ENCODE assay signal across 8 cellular contexts in the genomic region with DNA sequence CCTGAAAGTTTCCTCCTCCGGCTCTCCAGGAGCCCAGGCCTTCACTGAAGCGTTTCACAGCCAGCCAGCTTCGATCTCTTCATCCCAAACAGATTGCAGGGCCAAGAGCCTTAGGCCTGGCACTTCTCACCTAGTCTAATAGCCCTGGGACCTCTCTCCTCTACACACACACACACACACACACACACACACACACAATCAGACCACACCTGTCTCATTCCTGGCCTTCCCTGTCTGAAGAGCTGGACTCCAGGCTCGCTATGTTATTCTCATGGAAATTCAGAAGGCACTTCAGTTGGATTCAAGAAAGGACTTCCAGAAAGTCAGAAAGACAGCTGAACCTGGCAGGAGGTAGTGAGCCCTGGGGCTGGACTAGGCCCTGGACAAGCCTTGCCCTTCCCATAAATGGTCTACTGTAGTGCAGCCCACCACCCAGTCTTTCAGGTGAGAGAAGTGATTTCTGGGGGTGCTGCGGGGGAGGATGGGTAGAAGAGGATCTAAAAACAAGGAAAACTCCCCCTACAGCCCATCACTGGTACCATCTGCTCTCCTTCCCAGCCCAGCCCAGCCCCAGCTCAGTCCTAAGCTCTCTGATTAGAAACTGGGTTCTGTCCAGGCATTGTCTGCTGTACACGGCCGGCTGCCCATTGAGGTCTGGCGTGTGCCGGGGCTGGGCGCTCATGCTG. TPM values are rescaled to one million over a fixed set of nuclear protein-coding genes. Genes with fewer than 3 reads are reported as not detected.
DNase-seq lines count a peak whose midpoint lies in the region; ATAC-seq and TF ChIP-seq lines count a peak whose summit lies in the region.

No MANE protein-coding gene starts in this region.

- POLR2A ChIA-PET in activated CD4-positive, alpha-beta memory T cell treated with anti-CD3 and anti-CD28 coated beads, Interleukin-2, amount 10 ng/mL, durations not matched to agents 7 days and 5 days (lab: Charles Lee): interaction anchor here (0.7 to 12.9 kb wide), 19 partner anchors 8 to 350 kb away, joined by 3 to 178 read pairs (median 4); a partner anchor contains a TSS

- H3K27me3 ChIP-seq in sigmoid colon: peaks cover 0 to 31% (median 0%) of the 10 kb centered on the region in 3 donors
- H3K27me3 ChIP-seq in right atrium auricular region: no peaks in the 10 kb centered on the region

- DNase-seq in DMS79 (lab: John Stamatoyannopoulos, UW): peak; percentile 26
- peak; percentile 44 for DNase-seq in KBM-7
- DNase-seq in activated CD4-positive, alpha-beta memory T cell treated with anti-CD3 and anti-CD28 coated beads, Interleukin-2, amount 10 ng/mL, durations not matched to agents 7 days and 5 days: peak; percentile 64
- peak; percentile 48 for DNase-seq in glomerular visceral epithelial cell (ENCODE audit: extremely low spot score)
- DNase-seq in stimulated activated effector memory CD8-positive, alpha-beta T cell treated with anti-CD3 and anti-CD28 coated beads, Interleukin-12 subunit alpha, Interleukin-12 subunit beta, amount 100 ng/mL, for 72 hours (ENCODE audit: low spot score in 2 of 2): peak in 1 of 2 donors; percentile 65
- no peak for DNase-seq in sigmoid colon
- DNase-seq in right atrium auricular region (ENCODE audit: low spot score): no peak

- H3K27me3 Mint-ChIP-seq in activated CD4-positive, alpha-beta memory T cell treated with anti-CD3 and anti-CD28 coated beads, Interleukin-2, amount 10 ng/mL, durations not matched to agents 7 days and 5 days: no peaks in the 10 kb centered on the region

- peaks cover 0 to 23% (median 17%) of the 10 kb centered on the region in 4 donors for H3K4me1 ChIP-seq in sigmoid colon
- H3K4me1 ChIP-seq in right atrium auricular region: peaks cover 4 to 41% of the 10 kb centered on the region in 2 donors

- no peak for ATAC-seq in stimulated activated effector memory CD8-positive, alpha-beta T cell treated with anti-CD3 and anti-CD28 coated beads, Interleukin-12 subunit alpha, Interleukin-12 subunit beta, amount 100 ng/mL, for 72 hours
- no peak for ATAC-seq in GM21360 (IDR thresholded peaks at IDR 0.05; ENCODE audit: unreplicated experiment)

- H3K27ac Mint-ChIP-seq in activated CD4-positive, alpha-beta memory T cell treated with anti-CD3 and anti-CD28 coated beads, Interleukin-2, amount 10 ng/mL, durations not matched to agents 7 days and 5 days: peak overlapping the region; percentile 99
- no peak overlapping the region for H3K27ac Mint-ChIP-seq in stimulated activated effector memory CD8-positive, alpha-beta T cell treated with anti-CD3 and anti-CD28 coated beads, Interleukin-12 subunit alpha, Interleukin-12 subunit beta, amount 100 ng/mL, for 72 hours

- WGBS in sigmoid colon, 2 donors: 76 to 82% methylated on average over 10 of the region's 10 CpGs

- CTCF ChIA-PET in activated CD4-positive, alpha-beta memory T cell treated with anti-CD3 and anti-CD28 coated beads, Interleukin-2, amount 10 ng/mL, durations not matched to agents 7 days and 5 days (lab: Charles Lee): interaction anchor here (0.6 to 11.8 kb wide), 10 partner anchors 9 to 795 kb away, joined by 3 to 104 read pairs (median 6); no protein-coding TSS in a partner anchor

- peaks cover 59% of the 10 kb centered on the region for H3K36me3 Mint-ChIP-seq in activated CD4-positive, alpha-beta memory T cell treated with anti-CD3 and anti-CD28 coated beads, Interleukin-2, amount 10 ng/mL, durations not matched to agents 7 days and 5 days (ENCODE audit: low read depth)
- H3K36me3 Mint-ChIP-seq in stimulated activated effector memory CD8-positive, alpha-beta T cell treated with anti-CD3 and anti-CD28 coated beads, Interleukin-12 subunit alpha, Interleukin-12 subunit beta, amount 100 ng/mL, for 72 hours: peaks cover 35% of the 10 kb centered on the region

- no peak for TF ChIP-seq CTCF in sigmoid colon (IDR thresholded peaks at IDR 0.05)
- TF ChIP-seq CTCF in right atrium auricular region (IDR thresholded peaks at IDR 0.05): no peak

- no peaks in the 10 kb centered on the region for H3K9me3 Mint-ChIP-seq in activated CD4-positive, alpha-beta memory T cell treated with anti-CD3 and anti-CD28 coated beads, Interleukin-2, amount 10 ng/mL, durations not matched to agents 7 days and 5 days
- H3K9me3 Mint-ChIP-seq in stimulated activated effector memory CD8-positive, alpha-beta T cell treated with anti-CD3 and anti-CD28 coated beads, Interleukin-12 subunit alpha, Interleukin-12 subunit beta, amount 100 ng/mL, for 72 hours: no peaks in the 10 kb centered on the region

- no peak overlapping the region for H3K27ac ChIP-seq in sigmoid colon
- H3K27ac ChIP-seq in right atrium auricular region: no peak overlapping the region

- TF ChIP-seq POLR2A in sigmoid colon (IDR thresholded peaks at IDR 0.05): no peak

- intact Hi-C loops in sigmoid colon (cut with DNase I): no loop called here

- H3K4me1 Mint-ChIP-seq in activated CD4-positive, alpha-beta memory T cell treated with anti-CD3 and anti-CD28 coated beads, Interleukin-2, amount 10 ng/mL, durations not matched to agents 7 days and 5 days: peaks cover 74% of the 10 kb centered on the region
- H3K4me1 Mint-ChIP-seq in stimulated activated effector memory CD8-positive, alpha-beta T cell treated with anti-CD3 and anti-CD28 coated beads, Interleukin-12 subunit alpha, Interleukin-12 subunit beta, amount 100 ng/mL, for 72 hours: peaks cover 89% of the 10 kb centered on the region

- in situ Hi-C loops in KBM-7 (cut with MboI; ENCODE audit: low pct_unique_long_range_greater_than_20kb, low sequenced_read_pairs): no loop called here

- H3K36me3 ChIP-seq in sigmoid colon (no peaks in the 10 kb centered on the region), right atrium auricular region (no peaks in the 10 kb centered on the region)

- H3K4me3 ChIP-seq in sigmoid colon: no peak overlapping the region
- H3K4me3 ChIP-seq in right atrium auricular region: no peak overlapping the region

- no peak for TF ChIP-seq EP300 in sigmoid colon (IDR thresholded peaks at IDR 0.05)

- H3K9me3 ChIP-seq in sigmoid colon: no peaks in the 10 kb centered on the region
- no peaks in the 10 kb centered on the region for H3K9me3 ChIP-seq in right atrium auricular region

- H3K4me3 Mint-ChIP-seq in activated CD4-positive, alpha-beta memory T cell treated with anti-CD3 and anti-CD28 coated beads, Interleukin-2, amount 10 ng/mL, durations not matched to agents 7 days and 5 days: peak overlapping the region; percentile 96
- peak overlapping the region; percentile 99 for H3K4me3 Mint-ChIP-seq in stimulated activated effector memory CD8-positive, alpha-beta T cell treated with anti-CD3 and anti-CD28 coated beads, Interleukin-12 subunit alpha, Interleukin-12 subunit beta, amount 100 ng/mL, for 72 hours

RNA-seq across cellular contexts. Expression of a gene that starts 2.7 kb away (rescaled TPM):
- total RNA-seq in activated CD4-positive, alpha-beta memory T cell treated with anti-CD3 and anti-CD28 coated beads, Interleukin-2, amount 10 ng/mL, durations not matched to agents 7 days and 5 days: 100 to 1,000 TPM; 175 to 180 TPM
- total RNA-seq in sigmoid colon (under 1 TPM; 0.28 to 0.82 (median 0.76) TPM), right atrium auricular region (1 to 10 TPM in 1 of 2 donors, under 1 TPM in 1; 0.48 to 1.5 TPM)
- 10 to 100 TPM in 1 of 3 donors, 1 to 10 TPM in 1, under 1 TPM in 1; 0.60 to 18.4 (median 2.1) TPM for polyA plus RNA-seq in sigmoid colon

Comparison
In these comparisons a context has a peak if more than half of its experiments do, and no peak if none do; other contexts are left out.
1. DNase-seq: peak in DMS79 (single experiment), KBM-7 (single experiment), activated CD4-positive, alpha-beta memory T cell treated with anti-CD3 and anti-CD28 coated beads, Interleukin-2, amount 10 ng/mL, durations not matched to agents 7 days and 5 days (single experiment) and glomerular visceral epithelial cell (single experiment); none in sigmoid colon (single experiment) and right atrium auricular region (single experiment).
2. RNA of a gene that starts 2.7 kb away (total RNA-seq): 175 to 180 TPM in activated CD4-positive, alpha-beta memory T cell treated with anti-CD3 and anti-CD28 coated beads, Interleukin-2, amount 10 ng/mL, durations not matched to agents 7 days and 5 days; 0.48 to 1.5 TPM in right atrium auricular region and 0.28 to 0.82 TPM in sigmoid colon; every median in the first group is over 10 times any median in the second.